ENCODE assay signal across 1 cellular context in genomic region chr11:112226062-112226921, GRCh38.
TF ChIP-seq lines count a peak whose summit lies in the region.

Gene PTS, plus strand, starts transcription at chr11:112226428. Its CDS starts 16 bp downstream, at chr11:112226444.

TF ChIP-seq in HepG2, 621 proteins besides CTCF, POLR2A, EP300 and RAD21 (continued from another document and continues in another):
- peak; percentile 18; the same call in 1 of the 2 replicates for TF ChIP-seq ETS1 (CRISPR knock-in tag; IDR thresholded peaks at IDR 0.05)
- peak; percentile 82; the same call in 1 of the 2 replicates for TF ChIP-seq MYC (CRISPR knock-in tag; IDR thresholded peaks at IDR 0.05; ENCODE audit: borderline replicate concordance)
- no peak for TF ChIP-seq MLLT10 (CRISPR knock-in tag; IDR thresholded peaks at IDR 0.05)
- TF ChIP-seq GMEB2 (CRISPR knock-in tag; IDR thresholded peaks at IDR 0.05; ENCODE audit: low read depth) = peak; percentile 74
- TF ChIP-seq ZNF143 (CRISPR knock-in tag; IDR thresholded peaks at IDR 0.05) = peak; percentile 77
- TF ChIP-seq GZF1 (CRISPR knock-in tag; IDR thresholded peaks at IDR 0.05) = no peak
- no peak for TF ChIP-seq ZNF570 (CRISPR knock-in tag; IDR thresholded peaks at IDR 0.05; ENCODE audit: borderline replicate concordance)
- no peak for TF ChIP-seq ZNF318 (CRISPR knock-in tag; IDR thresholded peaks at IDR 0.05)
- TF ChIP-seq AFF4 (CRISPR knock-in tag; IDR thresholded peaks at IDR 0.05) = no peak
- 0 out of 2 replicates have a peak, but pooled peaks have one; percentile 81 for TF ChIP-seq ATF5 (CRISPR knock-in tag; IDR thresholded peaks at IDR 0.05; ENCODE audit: low read depth)
- peak; percentile 53 for TF ChIP-seq ZEB1 (IDR thresholded peaks at IDR 0.05; ENCODE audit: insufficient replicate concordance, low read depth)
- no peak for TF ChIP-seq ZNF652 (CRISPR knock-in tag; IDR thresholded peaks at IDR 0.05; ENCODE audit: borderline replicate concordance, low read depth)
- TF ChIP-seq ESRRA (CRISPR knock-in tag; IDR thresholded peaks at IDR 0.05; ENCODE audit: low read depth) = peak; percentile 71; the same call in 1 of the 2 replicates
- TF ChIP-seq ZBTB3 (CRISPR knock-in tag; IDR thresholded peaks at IDR 0.05; ENCODE audit: borderline replicate concordance, low read depth) = no peak
- no peak for TF ChIP-seq NFE2L1 (CRISPR knock-in tag; IDR thresholded peaks at IDR 0.05; ENCODE audit: borderline replicate concordance)
- TF ChIP-seq ZBED4 (CRISPR knock-in tag; IDR thresholded peaks at IDR 0.05; ENCODE audit: borderline replicate concordance) = peak; percentile 42; the same call in 1 of the 2 replicates
- TF ChIP-seq NR3C1 (CRISPR knock-in tag; IDR thresholded peaks at IDR 0.05) = no peak
- 0 out of 2 replicates have a peak, but pooled peaks have one; percentile 40 for TF ChIP-seq ZSCAN29 (CRISPR knock-in tag; conservative IDR thresholded peaks at IDR 0.05)
- no peak for TF ChIP-seq ZNF850 (CRISPR knock-in tag; conservative IDR thresholded peaks at IDR 0.05)
- peak; percentile 93 for TF ChIP-seq ASH2L (IDR thresholded peaks at IDR 0.05; ENCODE audit: insufficient read length, low read depth, low read length)
- TF ChIP-seq SKI (IDR thresholded peaks at IDR 0.05; ENCODE audit: partially characterized antibody) = peak; percentile 40
- TF ChIP-seq ZNF530 (CRISPR knock-in tag; IDR thresholded peaks at IDR 0.05; ENCODE audit: low read depth) = no peak
- TF ChIP-seq KAT7 (CRISPR knock-in tag; IDR thresholded peaks at IDR 0.05; ENCODE audit: borderline replicate concordance) = peak; percentile 38; the same call in 1 of the 2 replicates
- TF ChIP-seq HOXA9 (CRISPR knock-in tag; IDR thresholded peaks at IDR 0.05; ENCODE audit: borderline replicate concordance) = no peak
- TF ChIP-seq SMARCC2 (IDR thresholded peaks at IDR 0.05) = no peak
- TF ChIP-seq ZNF770 (CRISPR knock-in tag; IDR thresholded peaks at IDR 0.05) = no peak
- TF ChIP-seq ZBTB26 (CRISPR knock-in tag; IDR thresholded peaks at IDR 0.05; ENCODE audit: borderline replicate concordance) = peak; percentile 74; the same call in 1 of the 2 replicates
- TF ChIP-seq ARNTL (CRISPR knock-in tag; IDR thresholded peaks at IDR 0.05) = peak; percentile 27; the same call in 1 of the 2 replicates
- no peak for TF ChIP-seq ZNF724P (CRISPR knock-in tag; IDR thresholded peaks at IDR 0.05; ENCODE audit: borderline replicate concordance)
